ENCODE assay signal across 1 cellular context in the genomic region with DNA sequence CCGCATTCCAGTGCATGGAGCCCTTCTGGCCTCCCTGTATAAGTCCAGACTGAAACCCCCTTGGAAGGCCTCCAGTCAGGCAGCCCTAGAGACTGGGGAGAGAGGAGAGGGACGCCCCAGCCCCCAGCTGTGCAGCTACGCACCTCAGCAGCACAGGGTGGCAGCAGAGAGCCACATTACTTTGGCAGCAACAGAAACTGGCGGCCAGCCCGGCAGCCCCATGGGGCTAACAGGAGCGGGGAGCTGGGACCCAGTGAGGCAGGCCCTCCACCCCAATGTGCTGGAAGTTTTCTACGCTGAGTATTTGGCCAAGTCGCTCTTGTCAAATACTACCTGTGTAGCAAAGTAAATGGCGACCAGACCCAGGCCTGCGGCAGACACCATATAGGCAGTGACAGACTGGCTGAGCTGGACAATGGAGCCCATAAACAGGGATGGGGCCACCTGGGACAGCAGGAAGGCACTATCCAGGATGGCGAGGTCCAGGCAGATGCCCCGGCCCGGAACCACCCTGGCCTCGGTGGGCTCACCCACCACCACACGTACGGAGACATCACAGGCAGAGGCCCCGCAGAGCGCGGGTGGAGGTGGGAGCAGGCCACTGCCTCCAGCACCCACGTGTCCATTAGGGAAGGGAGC.
TF ChIP-seq lines count a peak whose summit lies in the region.

No MANE protein-coding gene starts in this region.

TF ChIP-seq in GM12878, 131 proteins besides CTCF, POLR2A, EP300 and RAD21 (continued from another document):
- TF ChIP-seq, protein P1, sequence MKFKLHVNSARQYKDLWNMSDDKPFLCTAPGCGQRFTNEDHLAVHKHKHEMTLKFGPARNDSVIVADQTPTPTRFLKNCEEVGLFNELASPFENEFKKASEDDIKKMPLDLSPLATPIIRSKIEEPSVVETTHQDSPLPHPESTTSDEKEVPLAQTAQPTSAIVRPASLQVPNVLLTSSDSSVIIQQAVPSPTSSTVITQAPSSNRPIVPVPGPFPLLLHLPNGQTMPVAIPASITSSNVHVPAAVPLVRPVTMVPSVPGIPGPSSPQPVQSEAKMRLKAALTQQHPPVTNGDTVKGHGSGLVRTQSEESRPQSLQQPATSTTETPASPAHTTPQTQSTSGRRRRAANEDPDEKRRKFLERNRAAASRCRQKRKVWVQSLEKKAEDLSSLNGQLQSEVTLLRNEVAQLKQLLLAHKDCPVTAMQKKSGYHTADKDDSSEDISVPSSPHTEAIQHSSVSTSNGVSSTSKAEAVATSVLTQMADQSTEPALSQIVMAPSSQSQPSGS (IDR thresholded peaks at IDR 0.05; ENCODE audit: low read length), result no peak
- TF ChIP-seq CHD2 (IDR thresholded peaks at IDR 0.05; ENCODE audit: borderline replicate concordance, low read depth, low read length) (peak; percentile 57; the same call in 1 of the 2 replicates), IKZF1 (conservative IDR thresholded peaks at IDR 0.05) (0 out of 2 replicates have a peak, but pooled peaks have one; percentile 22), TCF3 (IDR thresholded peaks at IDR 0.05; ENCODE audit: borderline replicate concordance, insufficient read depth, low read depth, low read length) (0 out of 2 replicates have a peak, but pooled peaks have one; percentile 13), MEF2B (IDR thresholded peaks at IDR 0.05; ENCODE audit: partially characterized antibody, poor library complexity, severe bottlenecking) (peak; percentile 70), BACH1 (IDR thresholded peaks at IDR 0.05; ENCODE audit: borderline replicate concordance) (no peak; the same call in 1 of the 2 replicates), ESRRA (IDR thresholded peaks at IDR 0.05; ENCODE audit: low read length) (no peak), KAT2A (conservative IDR thresholded peaks at IDR 0.05; ENCODE audit: control insufficient read depth, low read depth, low read length) (no peak), ZNF274 (IDR thresholded peaks at IDR 0.05; ENCODE audit: insufficient read depth, insufficient read length) (no peak), BHLHE40 (IDR thresholded peaks at IDR 0.05; ENCODE audit: borderline replicate concordance in 1 of 2, low read depth in 2 of 2, low read length in 1 of 2) (peak in 1 of 2 experiments; percentile 43; a peak in 1 of 4 replicates), HCFC1 (IDR thresholded peaks at IDR 0.05; ENCODE audit: low read length) (peak; percentile 29; the same call in 1 of the 2 replicates), SRF (IDR thresholded peaks at IDR 0.05; ENCODE audit: low read depth in 2 of 2, low read length in 2 of 2) (0 out of 4 replicates have a peak, but pooled peaks of 1 of the 2 experiments have one; percentile 2), JUNB (IDR thresholded peaks at IDR 0.05) (no peak), JUND (IDR thresholded peaks at IDR 0.05; ENCODE audit: low read depth, low read length) (no peak), SMC3 (IDR thresholded peaks at IDR 0.05; ENCODE audit: borderline replicate concordance, low read length) (peak; percentile 98), POU2F2 (IDR thresholded peaks at IDR 0.05; ENCODE audit: borderline replicate concordance, low read depth, low read length) (0 out of 3 replicates have a peak, but pooled peaks have one; percentile 51), DPF2 (IDR thresholded peaks at IDR 0.05) (0 out of 2 replicates have a peak, but pooled peaks have one; percentile 21), SUPT20H (IDR thresholded peaks at IDR 0.05; ENCODE audit: borderline replicate concordance, control insufficient read depth, low read depth, low read length) (no peak), TCF12 (IDR thresholded peaks at IDR 0.05; ENCODE audit: low read depth, low read length) (peak; percentile 37; the same call in 1 of the 2 replicates), SREBF2 (IDR thresholded peaks at IDR 0.05; ENCODE audit: low read length) (no peak), TARDBP (IDR thresholded peaks at IDR 0.05; ENCODE audit: borderline replicate concordance) (peak; percentile 69; the same call in 1 of the 2 replicates)
- TF ChIP-seq, protein P2, sequence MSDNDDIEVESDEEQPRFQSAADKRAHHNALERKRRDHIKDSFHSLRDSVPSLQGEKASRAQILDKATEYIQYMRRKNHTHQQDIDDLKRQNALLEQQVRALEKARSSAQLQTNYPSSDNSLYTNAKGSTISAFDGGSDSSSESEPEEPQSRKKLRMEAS (IDR thresholded peaks at IDR 0.05; ENCODE audit: low read depth, low read length), result peak; percentile 20; the same call in 1 of the 2 replicates
